Comparison of ENCODE assay signal across 11 cellular contexts in the genomic region with DNA sequence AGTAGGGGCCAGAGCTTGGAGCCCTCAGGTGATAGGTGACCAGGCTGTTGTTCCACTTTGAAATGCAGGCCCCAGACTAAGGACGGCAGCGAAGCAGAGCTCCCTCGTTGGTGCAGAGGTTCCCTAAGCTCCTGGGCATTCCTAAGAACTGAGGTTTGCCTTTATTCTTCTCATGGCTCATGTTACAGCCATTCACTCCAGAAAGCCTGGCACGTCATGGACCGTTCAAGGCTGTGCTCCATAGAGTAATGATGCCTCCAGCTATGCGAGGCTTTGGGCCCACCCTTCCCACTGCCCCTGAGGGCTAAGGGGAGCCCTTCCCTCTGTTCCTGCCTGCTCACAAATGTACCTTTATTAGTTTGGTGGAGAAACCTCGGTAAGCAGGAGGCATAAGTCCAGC. TPM values are rescaled to one million over a fixed set of nuclear protein-coding genes. Genes with fewer than 3 reads are reported as not detected.
"Had no signal": no experiment of that assay in that cellular context is flagged by ENCODE, and none has a peak within 500 bp of the region (broad histone marks: within the 10 kb centered on the region; RNA-seq: fewer than 3 reads in every experiment).

No MANE protein-coding gene starts in this region.

RNA-seq across cellular contexts. Expression of gene FCGR2B, which starts 10.5 kb away (rescaled TPM):
- total RNA-seq: activated CD8-positive, alpha-beta T cell treated with anti-CD3 and anti-CD28 coated beads for 36 hours; bronchial epithelial cell; dermis microvascular lymphatic vessel endothelial cell; endothelial cell of umbilical vein; fibroblast of lung; fibroblast of villous mesenchyme had no signal
- polyA plus RNA-seq: endothelial cell of umbilical vein, fibroblast of lung had no signal

RNA-seq across cellular contexts. Expression of gene FCRLA, which starts 33.6 kb away (rescaled TPM):
- total RNA-seq: activated CD8-positive, alpha-beta T cell treated with anti-CD3 and anti-CD28 coated beads for 36 hours; activated T-helper 17 cell treated with anti-CD3 and anti-CD28 coated beads, Interleukin-2, amount 50 U/mL, for 72 hours; cerebellum; dermis microvascular lymphatic vessel endothelial cell; endothelial cell of umbilical vein; frontal cortex had no signal
- polyA plus RNA-seq: endothelial cell of umbilical vein had no signal

RNA-seq across cellular contexts. Expression of gene FCGR3B, which starts 42.4 kb away (rescaled TPM):
- total RNA-seq: activated B cell treated with CpG ODN at 0.5 μM for 24 hours; activated CD8-positive, alpha-beta T cell treated with anti-CD3 and anti-CD28 coated beads for 36 hours; activated T-cell treated with anti-CD3 and anti-CD28 coated beads, Interleukin-2, amount 50 U/mL, for 4 hours; activated T-helper 17 cell treated with anti-CD3 and anti-CD28 coated beads, Interleukin-2, amount 50 U/mL, for 72 hours; bronchial epithelial cell; dermis microvascular lymphatic vessel endothelial cell; endothelial cell of umbilical vein; fibroblast of lung; fibroblast of villous mesenchyme had no signal
- polyA plus RNA-seq: endothelial cell of umbilical vein, fibroblast of lung had no signal

RNA-seq across cellular contexts. Expression of gene FCRLB, which starts 47.9 kb away (rescaled TPM):
- total RNA-seq: activated T-helper 17 cell treated with anti-CD3 and anti-CD28 coated beads, Interleukin-2, amount 50 U/mL, for 72 hours had no signal
